Comparison of ENCODE assay signal across 8 cellular contexts in genomic region chr1:7960867-7961198, GRCh38.
A peak's percentile ranks its signal among the peaks of the same experiment; 100 is the strongest.
DNase-seq lines count a peak whose midpoint lies in the region; ATAC-seq and TF ChIP-seq lines count a peak whose summit lies in the region.

No MANE protein-coding gene starts in this region.

- ATAC-seq in HG02798 (IDR thresholded peaks at IDR 0.05; ENCODE audit: poor library complexity, unreplicated experiment), result no peak
- no peak for ATAC-seq in HG02610 (IDR thresholded peaks at IDR 0.05; ENCODE audit: unreplicated experiment)
- no peak for ATAC-seq in HG02981 (IDR thresholded peaks at IDR 0.05; ENCODE audit: unreplicated experiment)

- H4K20me1 ChIP-seq in SU-DHL-6 (ENCODE audit: low read depth, low read length), result no peaks in the 10 kb centered on the region

- TF ChIP-seq CTCF in GM12864 (IDR thresholded peaks at IDR 0.05; ENCODE audit: low read depth, low read length, missing control alignments) (no peak), SU-DHL-6 (IDR thresholded peaks at IDR 0.05; ENCODE audit: insufficient read depth, low read length, poor library complexity, severe bottlenecking) (no peak), fibroblast of pulmonary artery (IDR thresholded peaks at IDR 0.05; ENCODE audit: low read length, missing control alignments) (no peak)

- peak overlapping the region; percentile 57 for H3K27ac ChIP-seq in SU-DHL-6 (ENCODE audit: low read depth, low read length)
- H3K27ac ChIP-seq in rectal smooth muscle tissue (ENCODE audit: low read depth, low read length), result peak overlapping the region; percentile 84

- peaks cover 49% of the 10 kb centered on the region for H3K79me2 ChIP-seq in SU-DHL-6 (ENCODE audit: insufficient read depth, low read length)

- H3K27me3 ChIP-seq in SU-DHL-6 (ENCODE audit: low read length), result no peaks in the 10 kb centered on the region
- H3K27me3 ChIP-seq in rectal smooth muscle tissue (ENCODE audit: control insufficient read depth, insufficient read depth, low read length), result no peaks in the 10 kb centered on the region

- H2AFZ ChIP-seq in SU-DHL-6 (ENCODE audit: low read depth, low read length, severe bottlenecking), result peak overlapping the region; percentile 45

- no peaks in the 10 kb centered on the region for H3K9me2 ChIP-seq in SU-DHL-6 (replicated peaks; ENCODE audit: insufficient read depth, low read length)

- no peaks in the 10 kb centered on the region for H3F3A ChIP-seq in SU-DHL-6 (ENCODE audit: insufficient read depth)

- H3K4me2 ChIP-seq in SU-DHL-6 (ENCODE audit: low read depth, low read length, poor library complexity, severe bottlenecking), result peak overlapping the region; percentile 86

- DNase-seq in GM12864 (ENCODE audit: low read depth) (no peak), fibroblast of pulmonary artery (ENCODE audit: low read depth) (no peak), medulla oblongata (ENCODE audit: extremely low spot score) (no peak)

- H3K9me3 ChIP-seq in SU-DHL-6 (ENCODE audit: insufficient read depth, low read length), result no peaks in the 10 kb centered on the region

- H3K9ac ChIP-seq in SU-DHL-6 (ENCODE audit: low read length) (peak overlapping the region; percentile 90), rectal smooth muscle tissue (ENCODE audit: low read length) (peak overlapping the region; percentile 89)

- H3K4me1 ChIP-seq in rectal smooth muscle tissue (ENCODE audit: control insufficient read depth, insufficient read depth, low read length), result peaks cover 8% of the 10 kb centered on the region

- H3K36me3 ChIP-seq in SU-DHL-6 (ENCODE audit: low read length) (peaks cover 7% of the 10 kb centered on the region; the same call in 1 of the 2 replicates), rectal smooth muscle tissue (ENCODE audit: control insufficient read depth, insufficient read depth, low read length) (peaks cover 3% of the 10 kb centered on the region)

- peak overlapping the region; percentile 69 for H3K4me3 ChIP-seq in GM12864 (ENCODE audit: low read depth, low read length)
- H3K4me3 ChIP-seq in SU-DHL-6 (ENCODE audit: insufficient read depth, low read length, poor library complexity, severe bottlenecking), result peak overlapping the region; percentile 72
- H3K4me3 ChIP-seq in fibroblast of pulmonary artery (replicated peaks; ENCODE audit: low read depth, low read length), result peak overlapping the region; percentile 96
- peak overlapping the region; percentile 93 for H3K4me3 ChIP-seq in rectal smooth muscle tissue (ENCODE audit: low read length)
